In the genomic region with DNA sequence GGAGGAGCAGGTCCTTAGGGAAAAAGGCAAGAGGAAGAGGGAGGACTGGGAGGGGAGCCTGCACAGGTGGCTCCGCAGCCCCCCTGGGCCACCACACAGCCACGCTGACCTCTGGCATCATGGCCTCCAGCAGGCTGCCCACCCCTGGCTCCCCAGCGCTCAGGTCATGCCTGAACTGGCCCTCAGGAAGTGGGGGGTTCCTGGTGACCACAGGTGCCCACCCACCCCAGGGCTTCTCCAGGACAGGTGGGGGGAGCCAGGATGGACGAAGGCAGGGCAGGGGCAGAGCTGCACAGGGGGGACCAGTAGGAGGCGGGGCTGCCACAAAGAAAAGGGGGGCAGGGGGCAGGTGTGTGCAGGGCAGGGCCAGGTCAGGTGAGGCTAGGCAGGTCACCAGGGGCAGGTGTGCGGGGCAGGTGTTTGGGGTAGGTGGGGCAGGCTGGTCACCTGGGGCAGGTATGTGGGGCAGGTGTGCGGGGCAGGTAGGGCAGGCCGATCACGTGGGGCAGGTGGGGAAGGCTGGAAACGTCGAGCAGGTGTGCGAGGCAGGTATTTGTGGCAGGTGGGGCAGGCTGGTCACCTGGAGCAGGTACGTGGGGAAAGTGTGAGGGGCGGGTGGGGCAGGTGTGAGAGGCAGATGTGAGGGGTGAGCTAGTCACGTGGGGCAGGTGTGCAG, we compare ENCODE assay signal across 8 cellular contexts. TPM values are rescaled to one million over a fixed set of nuclear protein-coding genes. Genes with fewer than 3 reads are reported as not detected.
DNase-seq lines count a peak whose midpoint lies in the region; ATAC-seq, FAIRE-seq and TF ChIP-seq lines count a peak whose summit lies in the region.

No MANE protein-coding gene starts in this region.

- H3K4me1 ChIP-seq in BLaER1 (peaks cover 77% of the 10 kb centered on the region), GM12878 (ENCODE audit: control insufficient read depth, insufficient read depth, low read length) (peaks cover 24% of the 10 kb centered on the region)

- in situ Hi-C loops in GM12878 (cut with MboI) = no loop called here

- TF ChIP-seq CTCF in GM12878 (IDR thresholded peaks at IDR 0.05 in 2 of 3, conservative IDR thresholded peaks at IDR 0.05 in 1 of 3; ENCODE audit: control insufficient read depth in 2 of 3, extremely low read depth in 1 of 3, insufficient read depth in 1 of 3, low read depth in 3 of 3, low read length in 3 of 3) = no peak

- CTCF ChIA-PET in GM12878 (lab: Yijun Ruan, JAX) = interaction anchor here (0.7 to 5.8 kb wide), 2 partner anchors 31 to 245 kb away, joined by 4 to 127 read pairs; no protein-coding TSS in a partner anchor

- no peak for TF ChIP-seq RAD21 in GM12878 (IDR thresholded peaks at IDR 0.05; ENCODE audit: insufficient read depth, low read depth, low read length)

- H3K9me3 ChIP-seq in BLaER1 (no peaks in the 10 kb centered on the region), GM12878 (replicated peaks; ENCODE audit: control insufficient read depth, insufficient read depth, low read length) (no peaks in the 10 kb centered on the region)

- peak overlapping the region; percentile 98 for H3K4me2 ChIP-seq in BLaER1
- peak overlapping the region; percentile 79 for H3K4me2 ChIP-seq in GM12878 (ENCODE audit: control insufficient read depth, insufficient read depth)

- WGBS in GM12878 (ENCODE audit: insufficient coverage, insufficient replicate concordance, low lambda C conversion rate, missing lambda C conversion rate) = 24% methylated on average over 15 of the region's 15 CpGs

- H3K79me2 ChIP-seq in GM12878 (ENCODE audit: control insufficient read depth, insufficient read depth, low read length) = peaks cover 37% of the 10 kb centered on the region

- peak overlapping the region; percentile 69 to 88 (median 83) for H3K4me3 Mint-ChIP-seq in naive thymus-derived CD8-positive, alpha-beta T cell

- H3K36me3 Mint-ChIP-seq in naive thymus-derived CD8-positive, alpha-beta T cell = peaks cover 0 to 7% (median 2%) of the 10 kb centered on the region in 3 donors

- no peak for TF ChIP-seq EP300 in GM12878 (IDR thresholded peaks at IDR 0.05; ENCODE audit: borderline replicate concordance in 1 of 2, control insufficient read depth in 1 of 2, low read depth in 2 of 2, low read length in 2 of 2)

- no peaks in the 10 kb centered on the region for H3K27me3 ChIP-seq in BLaER1
- no peaks in the 10 kb centered on the region for H3K27me3 ChIP-seq in GM12878 (replicated peaks in 1 of 2; ENCODE audit: control insufficient read depth in 2 of 2, insufficient read depth in 2 of 2, low read length in 1 of 2)

- peak; percentile 28; the same call in 1 of the 2 replicates for TF ChIP-seq POLR2A in GM12878 (IDR thresholded peaks at IDR 0.05; ENCODE audit: low read depth, low read length)

- peak overlapping the region; percentile 54 for H3K27ac ChIP-seq in BLaER1
- peak overlapping the region; percentile 10; the same call in 1 of the 2 replicates for H3K27ac ChIP-seq in GM12878 (ENCODE audit: control insufficient read depth, insufficient read depth)

- RAD21 ChIA-PET in GM12878 (lab: Charles Lee; ENCODE audit: unreplicated experiment) = interaction anchor here (1.6 to 8.1 kb wide), 4 partner anchors 26 to 139 kb away, joined by 4 to 112 read pairs (median 20); no protein-coding TSS in a partner anchor

- SMC1A ChIA-PET in GM12878 (lab: Charles Lee; ENCODE audit: uncharacterized antibody, unreplicated experiment) = interaction anchor here (0.9 to 1.3 kb wide), 2 partner anchors 28 to 30 kb away, joined by 3 to 4 read pairs; no protein-coding TSS in a partner anchor

- H3K36me3 ChIP-seq in BLaER1 (peaks cover 26% of the 10 kb centered on the region), GM12878 (ENCODE audit: control insufficient read depth in 2 of 2, insufficient read depth in 2 of 2, low read length in 1 of 2) (peaks cover 3 to 6% of the 10 kb centered on the region in 2 experiments; a peak in 3 of 4 replicates)

- intact Hi-C loops in GM12878 (cut with micrococcal nuclease; ENCODE audit: unreplicated experiment) = no loop called here

- BruUV-seq in GM12878 (replicated peaks; lab: Mats Ljungman, UMichigan) = no TSS peak

- H3K4me3 ChIP-seq in BLaER1 (peak overlapping the region; percentile 91), GM12878 (peak overlapping the region; percentile 65)
- peak overlapping the region; percentile 48 for H3K4me3 ChIP-seq in Jurkat, Clone E6-1 (ENCODE audit: low read length)

- no peaks in the 10 kb centered on the region for H3K27me3 Mint-ChIP-seq in naive thymus-derived CD8-positive, alpha-beta T cell

- no peak for FAIRE-seq in GM12878 (lab: Jason Lieb, UNC)

- H3K9me3 Mint-ChIP-seq in naive thymus-derived CD8-positive, alpha-beta T cell = no peaks in the 10 kb centered on the region

- POLR2A ChIA-PET in GM12878 (lab: Charles Lee) = interaction anchor here (0.9 to 6.5 kb wide), 5 partner anchors 10 to 149 kb away, joined by 3 to 72 read pairs (median 5); a partner anchor contains a TSS
- POLR2A ChIA-PET in naive thymus-derived CD8-positive, alpha-beta T cell (lab: Charles Lee) = interaction anchor here (0.7 to 8.7 kb wide), 9 partner anchors 30 to 193 kb away, joined by 3 to 109 read pairs (median 4); a partner anchor contains a TSS

- no peak for DNase-seq in Jurkat, Clone E6-1 (ENCODE audit: low read depth, low spot score)
- DNase-seq in GM12878 (ENCODE audit: low read depth, low spot score) (no peak), superior temporal gyrus (ENCODE audit: extremely low spot score) (no peak), kidney glomerular epithelial cell (lab: John Stamatoyannopoulos, UW) (no peak), NCI-H1048 (lab: John Stamatoyannopoulos, UW) (no peak)
- no peak for DNase-seq in naive thymus-derived CD8-positive, alpha-beta T cell

- ATAC-seq in GM12878 = no peak
- ATAC-seq in naive thymus-derived CD8-positive, alpha-beta T cell = no peak
- no peak for ATAC-seq in HG03457 (IDR thresholded peaks at IDR 0.05; ENCODE audit: unreplicated experiment)

- peaks cover 32 to 70% (median 54%) of the 10 kb centered on the region in 4 donors for H3K4me1 Mint-ChIP-seq in naive thymus-derived CD8-positive, alpha-beta T cell

- H3K9ac ChIP-seq in BLaER1 (peak overlapping the region; percentile 66; the same call in 1 of the 2 replicates), GM12878 (ENCODE audit: control insufficient read depth, insufficient read depth, low read length) (peak overlapping the region; percentile 48)

- H3K27ac Mint-ChIP-seq in naive thymus-derived CD8-positive, alpha-beta T cell = peak overlapping the region; percentile 37 to 99 (median 96)

- peaks cover 65% of the 10 kb centered on the region for H4K20me1 ChIP-seq in BLaER1
- H4K20me1 ChIP-seq in GM12878 (ENCODE audit: control insufficient read depth, insufficient read depth) = no peaks in the 10 kb centered on the region; the same call in 1 of the 2 replicates

- H2AFZ ChIP-seq in GM12878 (ENCODE audit: control insufficient read depth, low read depth, low read length) = no peak overlapping the region

RNA-seq across cellular contexts. Expression of a gene that starts 1.0 kb away (rescaled TPM):
- polyA plus RNA-seq in Jurkat, Clone E6-1 (2012; ENCODE audit: insufficient read depth, insufficient read length) = 75.8 TPM
- 64.8 and 65.6 TPM in 2 replicates for total RNA-seq in GM12878 (2013; cell fraction: nucleolus; rRNA removed)
- total RNA-seq in GM12878 (2014; rRNA removed) (47.6 and 48.6 TPM in 2 replicates), GM12878 (2014; rRNA removed; fragmentation: Illumina TruSeq; extraction: Trizol) (21.2 and 23.0 TPM in 2 replicates), GM12878 (2021) (51.3 and 57.1 TPM in 2 replicates)
- polyA plus RNA-seq in GM12878 (2011; ENCODE audit: low read depth) = 7.2 TPM
- polyA plus RNA-seq in GM12878 (2011; rRNA removed) (10.2 and 21.6 TPM in 2 replicates), GM12878 (2014; fragmentation: Illumina TruSeq; extraction: Trizol) (4.4 and 17.1 TPM in 2 replicates), GM12878 (2014; fragmentation: Nextera tagmentation; extraction: Ambion mirVana) (1 to 10 TPM in 1 of 2 experiments, under 1 TPM in 1; 0.68 to 5.5 TPM), GM12878 (2014; rRNA removed) (43.7 and 51.5 TPM in 2 replicates), GM12878 (2016; fragmentation: Nextera tagmentation; extraction: Ambion mirVana) (10 to 100 TPM; 28.8 to 41.0 TPM)
- polyA plus RNA-seq in GM12878 (2011; cell fraction: cytosol; rRNA removed) = 37.2 and 47.3 TPM in 2 replicates
- polyA plus RNA-seq in GM12878 (2011; cell fraction: nucleus; rRNA removed) = 31.1 and 35.9 TPM in 2 replicates
- 23.4 and 29.5 TPM in 2 replicates for polyA plus RNA-seq in GM12878 (2012)
- 18.2 and 35.1 TPM in 2 replicates for polyA minus RNA-seq in GM12878 (2011; rRNA and poly(A)+ RNA removed)
- polyA minus RNA-seq in GM12878 (2011; cell fraction: cytosol; rRNA and poly(A)+ RNA removed) = 21.3 and 22.6 TPM in 2 replicates
- polyA minus RNA-seq in GM12878 (2011; cell fraction: nucleus; rRNA and poly(A)+ RNA removed) = 10.5 and 23.0 TPM in 2 replicates
- 10 to 100 TPM; 46.5 to 51.0 TPM for total RNA-seq in naive thymus-derived CD8-positive, alpha-beta T cell
- 10 to 100 TPM; 27.0 to 58.2 (median 27.9) TPM for polyA plus RNA-seq in naive thymus-derived CD8-positive, alpha-beta T cell

RNA-seq across cellular contexts. Expression of a gene that starts 1.6 kb away (rescaled TPM):
- polyA plus RNA-seq in Jurkat, Clone E6-1 (2012; ENCODE audit: insufficient read depth, insufficient read length) = 22.0 TPM
- 27.5 and 32.1 TPM in 2 replicates for total RNA-seq in GM12878 (2013; cell fraction: nucleolus; rRNA removed)
- total RNA-seq in GM12878 (2014; rRNA removed) (21.9 and 22.1 TPM in 2 replicates), GM12878 (2014; rRNA removed; fragmentation: Illumina TruSeq; extraction: Trizol) (11.6 and 11.9 TPM in 2 replicates), GM12878 (2021) (16.5 and 19.5 TPM in 2 replicates)
- 7.6 TPM for polyA plus RNA-seq in GM12878 (2011; ENCODE audit: low read depth)
- polyA plus RNA-seq in GM12878 (2011; rRNA removed) (30.7 and 36.6 TPM in 2 replicates), GM12878 (2014; fragmentation: Illumina TruSeq; extraction: Trizol) (8.0 and 14.9 TPM in 2 replicates), GM12878 (2014; fragmentation: Nextera tagmentation; extraction: Ambion mirVana) (1 to 10 TPM; 6.7 to 8.8 TPM), GM12878 (2014; rRNA removed) (28.3 and 29.8 TPM in 2 replicates), GM12878 (2016; fragmentation: Nextera tagmentation; extraction: Ambion mirVana) (10 to 100 TPM; 28.4 to 30.9 TPM)
- 28.5 and 37.1 TPM in 2 replicates for polyA plus RNA-seq in GM12878 (2011; cell fraction: cytosol; rRNA removed)
- 45.3 and 46.0 TPM in 2 replicates for polyA plus RNA-seq in GM12878 (2011; cell fraction: nucleus; rRNA removed)
- 18.6 and 20.7 TPM in 2 replicates for polyA plus RNA-seq in GM12878 (2012)
- 6.9 and 10.7 TPM in 2 replicates for polyA minus RNA-seq in GM12878 (2011; rRNA and poly(A)+ RNA removed)
- 3.2 and 4.0 TPM in 2 replicates for polyA minus RNA-seq in GM12878 (2011; cell fraction: cytosol; rRNA and poly(A)+ RNA removed)
- polyA minus RNA-seq in GM12878 (2011; cell fraction: nucleus; rRNA and poly(A)+ RNA removed) = 6.6 and 13.6 TPM in 2 replicates
- total RNA-seq in naive thymus-derived CD8-positive, alpha-beta T cell = 10 to 100 TPM; 46.0 to 49.2 TPM
- 10 to 100 TPM; 22.2 to 44.6 (median 32.4) TPM for polyA plus RNA-seq in naive thymus-derived CD8-positive, alpha-beta T cell

RNA-seq across cellular contexts. Expression of a gene that starts 12.0 kb away (rescaled TPM):
- polyA plus RNA-seq in Jurkat, Clone E6-1 (2012; ENCODE audit: insufficient read depth, insufficient read length) = 3.5 TPM
- 4.4 and 8.1 TPM in 2 replicates for total RNA-seq in GM12878 (2013; cell fraction: nucleolus; rRNA removed)
- total RNA-seq in GM12878 (2014; rRNA removed) (11.5 and 12.5 TPM in 2 replicates), GM12878 (2014; rRNA removed; fragmentation: Illumina TruSeq; extraction: Trizol) (3.1 and 5.1 TPM in 2 replicates), GM12878 (2021) (10.8 and 13.4 TPM in 2 replicates)
- polyA plus RNA-seq in GM12878 (2011; ENCODE audit: low read depth) = 4.7 TPM
- polyA plus RNA-seq in GM12878 (2011; rRNA removed) (4.4 and 7.7 TPM in 2 replicates), GM12878 (2014; fragmentation: Illumina TruSeq; extraction: Trizol) (2.9 and 4.0 TPM in 2 replicates), GM12878 (2014; fragmentation: Nextera tagmentation; extraction: Ambion mirVana) (1 to 10 TPM in 1 of 2 experiments, under 1 TPM in 1; 0.76 to 2.9 TPM), GM12878 (2014; rRNA removed) (11.8 and 15.3 TPM in 2 replicates), GM12878 (2016; fragmentation: Nextera tagmentation; extraction: Ambion mirVana) (10 to 100 TPM; 13.9 to 20.0 TPM)
- 7.5 and 14.4 TPM in 2 replicates for polyA plus RNA-seq in GM12878 (2011; cell fraction: cytosol; rRNA removed)
- polyA plus RNA-seq in GM12878 (2011; cell fraction: nucleus; rRNA removed) = 44.2 and 44.3 TPM in 2 replicates
- 22.8 and 23.5 TPM in 2 replicates for polyA plus RNA-seq in GM12878 (2012)
- polyA minus RNA-seq in GM12878 (2011; rRNA and poly(A)+ RNA removed) = 3.7 and 4.7 TPM in 2 replicates
- polyA minus RNA-seq in GM12878 (2011; cell fraction: cytosol; rRNA and poly(A)+ RNA removed) = 4.4 and 4.8 TPM in 2 replicates
- 5.4 and 5.7 TPM in 2 replicates for polyA minus RNA-seq in GM12878 (2011; cell fraction: nucleus; rRNA and poly(A)+ RNA removed)
- total RNA-seq in naive thymus-derived CD8-positive, alpha-beta T cell = 1 to 10 TPM; 8.2 to 9.7 TPM
- polyA plus RNA-seq in naive thymus-derived CD8-positive, alpha-beta T cell = 10 to 100 TPM in 2 of 3 donors, 1 to 10 TPM in 1; 9.6 to 20.4 (median 14.8) TPM

RNA-seq across cellular contexts. Expression of a gene that starts 53.2 kb away (rescaled TPM):
- polyA plus RNA-seq in Jurkat, Clone E6-1 (2012; ENCODE audit: insufficient read depth, insufficient read length) = 390 TPM
- total RNA-seq in GM12878 (2013; cell fraction: nucleolus; rRNA removed) = 34.6 and 35.6 TPM in 2 replicates
- 168 and 176 TPM in 2 replicates for total RNA-seq in GM12878 (2014; rRNA removed)
- 139 and 148 TPM in 2 replicates for total RNA-seq in GM12878 (2014; rRNA removed; fragmentation: Illumina TruSeq; extraction: Trizol)
- 226 and 227 TPM in 2 replicates for total RNA-seq in GM12878 (2021)
- 120 TPM for polyA plus RNA-seq in GM12878 (2011; ENCODE audit: low read depth)
- polyA plus RNA-seq in GM12878 (2011; rRNA removed) = 88.2 and 152 TPM in 2 replicates
- 193 and 210 TPM in 2 replicates for polyA plus RNA-seq in GM12878 (2011; cell fraction: cytosol; rRNA removed)
- 130 and 164 TPM in 2 replicates for polyA plus RNA-seq in GM12878 (2011; cell fraction: nucleus; rRNA removed)
- polyA plus RNA-seq in GM12878 (2012) = 116 and 122 TPM in 2 replicates
- polyA plus RNA-seq in GM12878 (2014; fragmentation: Illumina TruSeq; extraction: Trizol) = 70.6 and 146 TPM in 2 replicates
- polyA plus RNA-seq in GM12878 (2014; fragmentation: Nextera tagmentation; extraction: Ambion mirVana) = 100 to 1,000 TPM; 121 to 189 TPM
- 227 and 242 TPM in 2 replicates for polyA plus RNA-seq in GM12878 (2014; rRNA removed)
- polyA plus RNA-seq in GM12878 (2016; fragmentation: Nextera tagmentation; extraction: Ambion mirVana) = 100 to 1,000 TPM; 293 to 302 TPM
- polyA minus RNA-seq in GM12878 (2011; rRNA and poly(A)+ RNA removed) = 51.3 and 80.4 TPM in 2 replicates
- polyA minus RNA-seq in GM12878 (2011; cell fraction: cytosol; rRNA and poly(A)+ RNA removed) = 49.3 and 52.0 TPM in 2 replicates
- polyA minus RNA-seq in GM12878 (2011; cell fraction: nucleus; rRNA and poly(A)+ RNA removed) = 13.9 and 22.8 TPM in 2 replicates
- 100 to 1,000 TPM; 120 to 124 TPM for total RNA-seq in naive thymus-derived CD8-positive, alpha-beta T cell
- 100 to 1,000 TPM; 160 to 173 (median 166) TPM for polyA plus RNA-seq in naive thymus-derived CD8-positive, alpha-beta T cell

RNA-seq across cellular contexts. Expression of a gene that starts 57.0 kb away (rescaled TPM):
- not detected for polyA plus RNA-seq in Jurkat, Clone E6-1 (2012; ENCODE audit: insufficient read depth, insufficient read length)
- total RNA-seq in GM12878 (2013; cell fraction: nucleolus; rRNA removed) = 0.37 and 0.40 TPM in 2 replicates
- total RNA-seq in GM12878 (2014; rRNA removed) (not detected in 2 replicates), GM12878 (2014; rRNA removed; fragmentation: Illumina TruSeq; extraction: Trizol) (not detected in 2 replicates), GM12878 (2021) (0.24 TPM in 1 of 2 replicates, not detected in the other)
- polyA plus RNA-seq in GM12878 (2011; ENCODE audit: low read depth) = not detected
- polyA plus RNA-seq in GM12878 (2011; rRNA removed) (not detected in 2 replicates), GM12878 (2014; fragmentation: Illumina TruSeq; extraction: Trizol) (not detected in 2 replicates), GM12878 (2014; fragmentation: Nextera tagmentation; extraction: Ambion mirVana) (not detected), GM12878 (2014; rRNA removed) (not detected in 2 replicates), GM12878 (2016; fragmentation: Nextera tagmentation; extraction: Ambion mirVana) (not detected)
- polyA plus RNA-seq in GM12878 (2011; cell fraction: cytosol; rRNA removed) = not detected in 2 replicates
- polyA plus RNA-seq in GM12878 (2011; cell fraction: nucleus; rRNA removed) = 0.07 and 0.12 TPM in 2 replicates
- 0.08 and 0.26 TPM in 2 replicates for polyA plus RNA-seq in GM12878 (2012)
- not detected in 2 replicates for polyA minus RNA-seq in GM12878 (2011; rRNA and poly(A)+ RNA removed)
- not detected in 2 replicates for polyA minus RNA-seq in GM12878 (2011; cell fraction: cytosol; rRNA and poly(A)+ RNA removed)
- 0.29 TPM in 1 of 2 replicates, not detected in the other for polyA minus RNA-seq in GM12878 (2011; cell fraction: nucleus; rRNA and poly(A)+ RNA removed)
- total RNA-seq in naive thymus-derived CD8-positive, alpha-beta T cell = 1 to 10 TPM; 1.2 to 1.4 TPM
- not detected for polyA plus RNA-seq in naive thymus-derived CD8-positive, alpha-beta T cell
